ENCODE assay signal across 22 cellular contexts in genomic region chr2:25230626-25231311, GRCh38.
DNase-seq lines count a peak whose midpoint lies in the region; ATAC-seq and TF ChIP-seq lines count a peak whose summit lies in the region.
"Had no signal": no experiment of that assay in that cellular context is flagged by ENCODE, and none has a peak within 500 bp of the region (broad histone marks: within the 10 kb centered on the region; RNA-seq: fewer than 3 reads in every experiment).

No MANE protein-coding gene starts in this region.

- no peaks in the 10 kb centered on the region for H3K27me3 Mint-ChIP-seq in naive thymus-derived CD8-positive, alpha-beta T cell
- H3K27me3 Mint-ChIP-seq in MCF 10A (ENCODE audit: insufficient read depth, unreplicated experiment): no peaks in the 10 kb centered on the region
- H3K27me3 Mint-ChIP-seq: activated naive CD8-positive, alpha-beta T cell; progenitor cell of endocrine pancreas; stimulated activated naive CD8-positive, alpha-beta T cell treated with anti-CD3 and anti-CD28 coated beads, Interleukin-15, amount 100 ng/mL, for 72 hours had no signal

- H3K4me1 Mint-ChIP-seq in naive thymus-derived CD8-positive, alpha-beta T cell: peaks cover 11 to 36% (median 19%) of the 10 kb centered on the region in 4 donors
- no peaks in the 10 kb centered on the region for H3K4me1 Mint-ChIP-seq in MCF 10A (ENCODE audit: insufficient read depth, unreplicated experiment)

- peaks cover 25% of the 10 kb centered on the region for H3K4me1 ChIP-seq in body of pancreas

- CTCF ChIA-PET in MCF 10A (lab: Yijun Ruan, JAX): interaction anchor here (0.5 to 3.4 kb wide), 3 partner anchors 11 to 113 kb away, joined by 3 to 16 read pairs (median 4); no protein-coding TSS in a partner anchor

- WGBS in body of pancreas, 2 donors: 55 to 77% methylated on average over 2 to 12 of the region's 13 CpGs

- no peak for ATAC-seq in body of pancreas
- ATAC-seq in naive thymus-derived CD8-positive, alpha-beta T cell: no peak
- ATAC-seq: stimulated activated naive CD8-positive, alpha-beta T cell treated with anti-CD3 and anti-CD28 coated beads, Interleukin-15, amount 100 ng/mL, for 72 hours had no signal

- H3K9me3 Mint-ChIP-seq in naive thymus-derived CD8-positive, alpha-beta T cell: no peaks in the 10 kb centered on the region
- no peaks in the 10 kb centered on the region for H3K9me3 Mint-ChIP-seq in MCF 10A (ENCODE audit: unreplicated experiment)
- H3K9me3 Mint-ChIP-seq: stimulated activated naive CD8-positive, alpha-beta T cell treated with anti-CD3 and anti-CD28 coated beads, Interleukin-15, amount 100 ng/mL, for 72 hours; T-helper 1 cell treated with Interleukin-12 subunit alpha and Interleukin-12 subunit beta and Interleukin-4 antibody, amounts not matched to agents 30 μg/mL and 1 μg/mL, for 36 hours had no signal

- peak overlapping the region in 3 of 4 donors; percentile 2 to 45 (median 26) for H3K27ac ChIP-seq in body of pancreas
- H3K27ac ChIP-seq: skin epidermis had no signal

- H3K4me3 ChIP-seq in body of pancreas: no peak overlapping the region
- H3K4me3 ChIP-seq: coronary artery, skin epidermis had no signal

- no peaks in the 10 kb centered on the region for H3K27me3 ChIP-seq in body of pancreas

- POLR2A ChIA-PET in naive thymus-derived CD8-positive, alpha-beta T cell (lab: Charles Lee): interaction anchor here (1.0 to 1.2 kb wide), 2 partner anchors 10 to 42 kb away, joined by 3 to 5 read pairs; no protein-coding TSS in a partner anchor
- POLR2A ChIA-PET in MCF 10A (lab: Yijun Ruan, JAX): no interaction called here

- no peak for TF ChIP-seq CTCF in body of pancreas (IDR thresholded peaks at IDR 0.05)
- TF ChIP-seq CTCF in MCF 10A (IDR thresholded peaks at IDR 0.05; ENCODE audit: unreplicated experiment): no peak

- peak overlapping the region in 6 of 10 donors; percentile 52 to 79 (median 72) for H3K27ac Mint-ChIP-seq in naive thymus-derived CD8-positive, alpha-beta T cell
- no peak overlapping the region for H3K27ac Mint-ChIP-seq in MCF 10A (ENCODE audit: low read depth, unreplicated experiment)
- H3K27ac Mint-ChIP-seq: T-helper 1 cell treated with Interleukin-12 subunit alpha and Interleukin-12 subunit beta and Interleukin-4 antibody, amounts not matched to agents 30 μg/mL and 1 μg/mL, for 36 hours had no signal

- no peak overlapping the region for H3K4me3 Mint-ChIP-seq in naive thymus-derived CD8-positive, alpha-beta T cell
- no peak overlapping the region for H3K4me3 Mint-ChIP-seq in MCF 10A (ENCODE audit: unreplicated experiment)
- H3K4me3 Mint-ChIP-seq: activated naive CD8-positive, alpha-beta T cell; stimulated activated naive CD8-positive, alpha-beta T cell treated with anti-CD3 and anti-CD28 coated beads, Interleukin-15, amount 100 ng/mL, for 72 hours; T-helper 1 cell treated with Interleukin-12 subunit alpha and Interleukin-12 subunit beta and Interleukin-4 antibody, amounts not matched to agents 30 μg/mL and 1 μg/mL, for 36 hours had no signal

- DNase-seq in NCI-H2081 (lab: John Stamatoyannopoulos, UW): peak; percentile 63 to 86
- no peak for DNase-seq in NCI-H2081 treated with DMSO at 0.1 percent for 48 hours (lab: John Stamatoyannopoulos, UW)
- peak; percentile 93 for DNase-seq in DMS79 treated with DMSO at 0.1 percent for 48 hours (lab: John Stamatoyannopoulos, UW)
- peak in 3 of 4 donors; percentile 31 to 44 (median 40) for DNase-seq in body of pancreas
- DNase-seq in naive thymus-derived CD8-positive, alpha-beta T cell: no peak
- no peak for DNase-seq in MCF 10A (ENCODE audit: unreplicated experiment)
- no peak for DNase-seq in activated effector memory CD4-positive, alpha-beta T cell treated with anti-CD3 and anti-CD28 coated beads, Interleukin-2, amount 50 U/mL, for 16 hours
- DNase-seq in H4 (ENCODE audit: low spot score): no peak
- DNase-seq: activated T-cell treated with anti-CD3 and anti-CD28 coated beads, Interleukin-2, amount 50 U/mL, for 48 hours; DMS 273 treated with DMSO at 0.1 percent for 48 hours; HCEC 1CT; midbrain; NCI-H187 treated with DMSO at 0.1 percent for 48 hours; NCI-H524 treated with DMSO at 0.1 percent for 48 hours; SIG-M5; stimulated activated CD4-positive, alpha-beta T cell treated with anti-CD3 and anti-CD28 coated beads, Interleukin-2, amount 100 ng/mL, for 48 hours; stimulated activated naive CD8-positive, alpha-beta T cell treated with anti-CD3 and anti-CD28 coated beads, Interleukin-15, amount 100 ng/mL, for 72 hours had no signal

- no peaks in the 10 kb centered on the region for H3K9me3 ChIP-seq in body of pancreas

- no TSS peak for BruUV-seq in MCF 10A (replicated peaks; lab: Mats Ljungman, UMichigan)

- TF ChIP-seq POLR2A in body of pancreas (IDR thresholded peaks at IDR 0.05): peak in 1 of 3 donors; percentile 9

- peaks cover 0 to 15% of the 10 kb centered on the region in 2 donors for H3K36me3 ChIP-seq in body of pancreas (replicated peaks in 1 of 2; ENCODE audit: insufficient read depth in 1 of 2, low read depth in 2 of 2)

- peaks cover 0 to 45% (median 6%) of the 10 kb centered on the region in 3 donors for H3K36me3 Mint-ChIP-seq in naive thymus-derived CD8-positive, alpha-beta T cell
- peaks cover 19% of the 10 kb centered on the region for H3K36me3 Mint-ChIP-seq in MCF 10A (ENCODE audit: insufficient read depth, unreplicated experiment)
- H3K36me3 Mint-ChIP-seq: activated naive CD8-positive, alpha-beta T cell had no signal

- intact Hi-C loops in body of pancreas (cut with DNase I): no loop called here
- intact Hi-C loops in MCF 10A (cut with micrococcal nuclease): no loop called here

Comparison
In these comparisons a context has a peak if more than half of its experiments do, and no peak if none do; other contexts are left out.
1. DNase-seq: peak in NCI-H2081 (2 of 2), DMS79 treated with DMSO at 0.1 percent for 48 hours (single experiment) and body of pancreas (3 of 4); none in NCI-H2081 treated with DMSO at 0.1 percent for 48 hours (single experiment), naive thymus-derived CD8-positive, alpha-beta T cell (0 of 10), MCF 10A (single experiment), activated effector memory CD4-positive, alpha-beta T cell treated with anti-CD3 and anti-CD28 coated beads, Interleukin-2, amount 50 U/mL, for 16 hours (single experiment) and H4 (single experiment).